Comparison of ENCODE assay signal across 8 cellular contexts in genomic region chr19:8367327-8368001, GRCh38. TPM values are rescaled to one million over a fixed set of nuclear protein-coding genes. Genes with fewer than 3 reads are reported as not detected.
A peak's percentile ranks its signal among the peaks of the same experiment; 100 is the strongest.
DNase-seq lines count a peak whose midpoint lies in the region; ATAC-seq, FAIRE-seq and TF ChIP-seq lines count a peak whose summit lies in the region.

No MANE protein-coding gene starts in this region.

- H3K27me3 ChIP-seq in bronchial epithelial cell (ENCODE audit: control insufficient read depth, insufficient read depth, low read length), result no peaks in the 10 kb centered on the region

- peaks cover 44% of the 10 kb centered on the region for H3K27me3 Mint-ChIP-seq in activated CD4-positive, alpha-beta T cell treated with anti-CD3 and anti-CD28 coated beads, Interleukin-2, amount 10 ng/mL, durations not matched to agents 7 days and 5 days

- no peak overlapping the region for H3K4me3 ChIP-seq in bronchial epithelial cell (ENCODE audit: low read depth, low read length)

- peak overlapping the region; percentile 94 for H3K4me3 Mint-ChIP-seq in stimulated activated effector memory CD8-positive, alpha-beta T cell treated with anti-CD3 and anti-CD28 coated beads, Interleukin-12 subunit alpha, Interleukin-12 subunit beta, amount 100 ng/mL, for 72 hours
- no peak overlapping the region for H3K4me3 Mint-ChIP-seq in activated CD4-positive, alpha-beta T cell treated with anti-CD3 and anti-CD28 coated beads, Interleukin-2, amount 10 ng/mL, durations not matched to agents 7 days and 5 days

- H3K36me3 ChIP-seq in bronchial epithelial cell (ENCODE audit: control insufficient read depth, insufficient read depth, low read length), result peaks cover 2% of the 10 kb centered on the region

- ATAC-seq in stimulated activated effector memory CD8-positive, alpha-beta T cell treated with anti-CD3 and anti-CD28 coated beads, Interleukin-12 subunit alpha, Interleukin-12 subunit beta, amount 100 ng/mL, for 72 hours, result no peak

- CTCF ChIA-PET in activated CD4-positive, alpha-beta T cell treated with anti-CD3 and anti-CD28 coated beads, Interleukin-2, amount 10 ng/mL, durations not matched to agents 7 days and 5 days (lab: Charles Lee), result interaction anchor here (0.7 to 2.1 kb wide), 5 partner anchors 9 to 213 kb away, joined by 3 to 12 read pairs (median 3); no protein-coding TSS in a partner anchor

- no peak for TF ChIP-seq CTCF in bronchial epithelial cell (IDR thresholded peaks at IDR 0.05; ENCODE audit: insufficient read depth, low read length, severe bottlenecking)

- H3K4me1 Mint-ChIP-seq in stimulated activated effector memory CD8-positive, alpha-beta T cell treated with anti-CD3 and anti-CD28 coated beads, Interleukin-12 subunit alpha, Interleukin-12 subunit beta, amount 100 ng/mL, for 72 hours, result peaks cover 26% of the 10 kb centered on the region
- H3K4me1 Mint-ChIP-seq in activated CD4-positive, alpha-beta T cell treated with anti-CD3 and anti-CD28 coated beads, Interleukin-2, amount 10 ng/mL, durations not matched to agents 7 days and 5 days, result peaks cover 19% of the 10 kb centered on the region

- no peak for FAIRE-seq in bronchial epithelial cell (lab: Jason Lieb, UNC)

- H3K36me3 Mint-ChIP-seq in stimulated activated effector memory CD8-positive, alpha-beta T cell treated with anti-CD3 and anti-CD28 coated beads, Interleukin-12 subunit alpha, Interleukin-12 subunit beta, amount 100 ng/mL, for 72 hours, result peaks cover 88% of the 10 kb centered on the region
- H3K36me3 Mint-ChIP-seq in activated CD4-positive, alpha-beta T cell treated with anti-CD3 and anti-CD28 coated beads, Interleukin-2, amount 10 ng/mL, durations not matched to agents 7 days and 5 days (ENCODE audit: low read depth), result no peaks in the 10 kb centered on the region

- H3K27ac Mint-ChIP-seq in stimulated activated effector memory CD8-positive, alpha-beta T cell treated with anti-CD3 and anti-CD28 coated beads, Interleukin-12 subunit alpha, Interleukin-12 subunit beta, amount 100 ng/mL, for 72 hours, result no peak overlapping the region
- no peak overlapping the region for H3K27ac Mint-ChIP-seq in activated CD4-positive, alpha-beta T cell treated with anti-CD3 and anti-CD28 coated beads, Interleukin-2, amount 10 ng/mL, durations not matched to agents 7 days and 5 days

- POLR2A ChIA-PET in activated CD4-positive, alpha-beta T cell treated with anti-CD3 and anti-CD28 coated beads, Interleukin-2, amount 10 ng/mL, durations not matched to agents 7 days and 5 days (lab: Charles Lee), result no interaction called here

- no peaks in the 10 kb centered on the region for H3K9me3 Mint-ChIP-seq in stimulated activated effector memory CD8-positive, alpha-beta T cell treated with anti-CD3 and anti-CD28 coated beads, Interleukin-12 subunit alpha, Interleukin-12 subunit beta, amount 100 ng/mL, for 72 hours
- no peaks in the 10 kb centered on the region for H3K9me3 Mint-ChIP-seq in activated CD4-positive, alpha-beta T cell treated with anti-CD3 and anti-CD28 coated beads, Interleukin-2, amount 10 ng/mL, durations not matched to agents 7 days and 5 days

- DNase-seq in COLO668 (lab: John Stamatoyannopoulos, UW; ENCODE audit: unreplicated experiment) (peak; percentile 56), NCI-H2029 (lab: John Stamatoyannopoulos, UW) (peak; percentile 64), bronchial epithelial cell (ENCODE audit: low read depth) (peak; percentile 79), islet precursor cell (peak; percentile 93), NCI-H187 treated with DMSO at 0.1 percent for 48 hours (lab: John Stamatoyannopoulos, UW) (no peak), SIG-M5 (lab: John Stamatoyannopoulos, UW) (no peak)
- DNase-seq in stimulated activated effector memory CD8-positive, alpha-beta T cell treated with anti-CD3 and anti-CD28 coated beads, Interleukin-12 subunit alpha, Interleukin-12 subunit beta, amount 100 ng/mL, for 72 hours (ENCODE audit: low spot score in 2 of 2), result no peak
- no peak for DNase-seq in activated CD4-positive, alpha-beta T cell treated with anti-CD3 and anti-CD28 coated beads, Interleukin-2, amount 10 ng/mL, durations not matched to agents 7 days and 5 days

RNA-seq across cellular contexts. Expression of gene ANGPTL4, which starts 3.5 kb away (rescaled TPM):
- total RNA-seq in bronchial epithelial cell, result 3.2 and 5.1 TPM in 2 replicates
- total RNA-seq in activated CD4-positive, alpha-beta T cell treated with anti-CD3 and anti-CD28 coated beads, Interleukin-2, amount 10 ng/mL, durations not matched to agents 7 days and 5 days, result not detected

RNA-seq across cellular contexts. Expression of gene RAB11B, which starts 22.7 kb away (rescaled TPM):
- 21.1 and 50.4 TPM in 2 replicates for total RNA-seq in bronchial epithelial cell
- total RNA-seq in activated CD4-positive, alpha-beta T cell treated with anti-CD3 and anti-CD28 coated beads, Interleukin-2, amount 10 ng/mL, durations not matched to agents 7 days and 5 days, result 100 to 1,000 TPM; 104 to 107 TPM

RNA-seq across cellular contexts. Expression of gene KANK3, which starts 24.4 kb away (rescaled TPM):
- total RNA-seq in bronchial epithelial cell, result 0.64 and 2.4 TPM in 2 replicates
- 1 to 10 TPM; 1.3 to 2.7 TPM for total RNA-seq in activated CD4-positive, alpha-beta T cell treated with anti-CD3 and anti-CD28 coated beads, Interleukin-2, amount 10 ng/mL, durations not matched to agents 7 days and 5 days

RNA-seq across cellular contexts. Expression of gene MARCHF2, which starts 45.6 kb away (rescaled TPM):
- 70.5 and 84.0 TPM in 2 replicates for total RNA-seq in bronchial epithelial cell
- total RNA-seq in activated CD4-positive, alpha-beta T cell treated with anti-CD3 and anti-CD28 coated beads, Interleukin-2, amount 10 ng/mL, durations not matched to agents 7 days and 5 days, result 10 to 100 TPM; 26.4 to 29.0 TPM

RNA-seq across cellular contexts. Expression of gene RPS28, which starts 46.2 kb away (rescaled TPM):
- 279 and 911 TPM in 2 replicates for total RNA-seq in bronchial epithelial cell
- 1,000 to 10,000 TPM; 1,480 to 2,023 TPM for total RNA-seq in activated CD4-positive, alpha-beta T cell treated with anti-CD3 and anti-CD28 coated beads, Interleukin-2, amount 10 ng/mL, durations not matched to agents 7 days and 5 days

Comparison
In these comparisons a context has a peak if more than half of its experiments do, and no peak if none do; other contexts are left out.
1. DNase-seq: peak in COLO668 (single experiment), NCI-H2029 (single experiment), bronchial epithelial cell (single experiment) and islet precursor cell (single experiment); none in stimulated activated effector memory CD8-positive, alpha-beta T cell treated with anti-CD3 and anti-CD28 coated beads, Interleukin-12 subunit alpha, Interleukin-12 subunit beta, amount 100 ng/mL, for 72 hours (0 of 2), NCI-H187 treated with DMSO at 0.1 percent for 48 hours (single experiment), activated CD4-positive, alpha-beta T cell treated with anti-CD3 and anti-CD28 coated beads, Interleukin-2, amount 10 ng/mL, durations not matched to agents 7 days and 5 days (single experiment) and SIG-M5 (single experiment).